36 cellular contexts compared by ENCODE assay signal in the genomic region with DNA sequence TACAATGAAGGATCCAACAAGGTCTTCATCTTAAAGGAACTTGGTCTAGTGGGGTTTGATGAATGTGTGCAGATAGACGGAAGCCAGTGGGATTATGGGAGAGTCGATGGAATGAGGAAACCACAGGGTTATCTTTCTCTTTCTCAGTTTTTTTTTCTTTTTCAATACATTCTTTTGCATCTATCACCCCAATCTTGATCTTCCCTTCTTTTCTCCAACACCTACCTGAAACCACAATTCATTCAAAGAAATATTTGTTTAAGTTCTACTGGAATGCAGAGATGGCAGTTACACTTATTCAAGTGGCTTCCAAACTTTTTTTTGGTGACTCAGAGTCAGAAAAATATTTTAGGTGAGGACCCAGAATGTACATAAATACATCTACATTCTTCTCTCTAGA. TPM values are rescaled to one million over a fixed set of nuclear protein-coding genes. Genes with fewer than 3 reads are reported as not detected.
"Had no signal": no experiment of that assay in that cellular context is flagged by ENCODE, and none has a peak within 500 bp of the region (broad histone marks: within the 10 kb centered on the region; RNA-seq: fewer than 3 reads in every experiment).

No MANE protein-coding gene starts in this region.

- H3K4me3 ChIP-seq: colonic mucosa, gastrocnemius medialis, left lung, mucosa of descending colon, prostate gland, right atrium auricular region, sigmoid colon, spleen, testis, tibial artery, vagina had no signal

- H3K9me3 Mint-ChIP-seq: dendritic cell treated with granulocyte-macrophage colony-stimulating factor and Interleukin-4, amounts not matched to agents 40 ng/mL and 50 ng/mL, for 4 days; natural killer cell treated with Interleukin-12 subunit alpha and Interleukin-12 subunit beta and Interleukin-15 and Interleukin-18, amount 100 ng/mL, for 72 hours; stimulated activated memory B cell treated with anti-CD40 and anti-IgM and Interleukin-4, amounts not matched to agents 10 μg/mL and 1 μg/mL and 100 μg/mL, for 72 hours had no signal

- FAIRE-seq: keratinocyte had no signal

- H3K9ac ChIP-seq: parathyroid adenoma had no signal

- H3K27me3 Mint-ChIP-seq: type B pancreatic cell had no signal

- H3K4me1 Mint-ChIP-seq: naive B cell; stimulated activated memory B cell treated with anti-CD40 and anti-IgM and Interleukin-4, amounts not matched to agents 10 μg/mL and 1 μg/mL and 100 μg/mL, for 72 hours had no signal

- H3K79me2 ChIP-seq: parathyroid adenoma had no signal

- H3K27ac Mint-ChIP-seq: dendritic cell treated with granulocyte-macrophage colony-stimulating factor and Interleukin-4, amounts not matched to agents 40 ng/mL and 50 ng/mL, for 4 days; endodermal cell; mesothelial cell of epicardium; naive B cell; natural killer cell treated with Interleukin-12 subunit alpha and Interleukin-12 subunit beta and Interleukin-15 and Interleukin-18, amount 100 ng/mL, for 72 hours; stimulated activated memory B cell treated with anti-CD40 and anti-IgM and Interleukin-4, amounts not matched to agents 10 μg/mL and 1 μg/mL and 100 μg/mL, for 72 hours; type B pancreatic cell had no signal

- H3K36me3 Mint-ChIP-seq: mesothelial cell of epicardium; naive B cell; natural killer cell treated with Interleukin-12 subunit alpha and Interleukin-12 subunit beta and Interleukin-15 and Interleukin-18, amount 100 ng/mL, for 72 hours; stimulated activated memory B cell treated with anti-CD40 and anti-IgM and Interleukin-4, amounts not matched to agents 10 μg/mL and 1 μg/mL and 100 μg/mL, for 72 hours; type B pancreatic cell had no signal

- H3K4me3 Mint-ChIP-seq: dendritic cell treated with granulocyte-macrophage colony-stimulating factor and Interleukin-4, amounts not matched to agents 40 ng/mL and 50 ng/mL, for 4 days; endodermal cell; mesothelial cell of epicardium; naive B cell; natural killer cell treated with Interleukin-12 subunit alpha and Interleukin-12 subunit beta and Interleukin-15 and Interleukin-18, amount 100 ng/mL, for 72 hours; neural crest cell; stimulated activated memory B cell treated with anti-CD40 and anti-IgM and Interleukin-4, amounts not matched to agents 10 μg/mL and 1 μg/mL and 100 μg/mL, for 72 hours; type B pancreatic cell had no signal

- H3K9me3 ChIP-seq: colonic mucosa, gastrocnemius medialis, left lung, mucosa of descending colon, neutrophil, prostate gland, right atrium auricular region, sigmoid colon, spleen, testis, tibial artery, vagina had no signal

- H3K27ac ChIP-seq: colonic mucosa, epithelial cell of prostate, gastrocnemius medialis, left lung, neutrophil, parathyroid adenoma, prostate gland, right atrium auricular region, sigmoid colon, spleen, testis, tibial artery, vagina had no signal

- H2AFZ ChIP-seq: parathyroid adenoma had no signal

- DNase-seq: colonic mucosa; effector CD8-positive, alpha-beta T cell; endodermal cell; foreskin fibroblast; gastrocnemius medialis; head of caudate nucleus; left lung; mesenchymal stem cell; mucosa of descending colon; naive B cell; sigmoid colon; spleen; stimulated activated CD4-positive, alpha-beta T cell treated with anti-CD3 and anti-CD28 coated beads, Interleukin-4, amount 100 ng/mL, for 4 hours; stimulated activated naive CD8-positive, alpha-beta T cell treated with anti-CD3 and anti-CD28 coated beads, Interleukin-15, Interleukin-2, amounts not matched to agents 100 U/mL and 50 U/mL, for 24 hours; substantia nigra; testis; tibial artery had no signal

- H3K36me3 ChIP-seq: colonic mucosa, gastrocnemius medialis, left lung, neutrophil, prostate gland, right atrium auricular region, sigmoid colon, spleen, tibial artery, vagina had no signal

- ATAC-seq: esophagus mucosa; gastrocnemius medialis; left lung; mucosa of descending colon; natural killer cell treated with Interleukin-12 subunit alpha and Interleukin-12 subunit beta and Interleukin-15 and Interleukin-18, amount 100 ng/mL, for 72 hours; stimulated activated memory B cell treated with anti-CD40 and anti-IgM and Interleukin-4, amounts not matched to agents 10 μg/mL and 1 μg/mL and 100 μg/mL, for 72 hours; stimulated activated naive CD8-positive, alpha-beta T cell treated with anti-CD3 and anti-CD28 coated beads, Interleukin-15, Interleukin-2, amounts not matched to agents 100 U/mL and 50 U/mL, for 24 hours had no signal

- H3K27me3 ChIP-seq: colonic mucosa, gastrocnemius medialis, left lung, neutrophil, right atrium auricular region, sigmoid colon, spleen, testis, tibial artery, vagina had no signal

- H3K4me1 ChIP-seq: colonic mucosa, gastrocnemius medialis, parathyroid adenoma, prostate gland, vagina had no signal

RNA-seq across cellular contexts. Expression of a gene that starts 1.7 kb away (rescaled TPM):
- total RNA-seq: colonic mucosa; endodermal cell; esophagus mucosa; gastrocnemius medialis; glomerular endothelial cell; lower leg skin; lung microvascular endothelial cell; mesothelial cell of epicardium; mucosa of descending colon; natural killer cell treated with Interleukin-12 subunit alpha and Interleukin-12 subunit beta and Interleukin-15 and Interleukin-18, amount 100 ng/mL, for 72 hours; neural crest cell; omental fat pad; prostate gland; right atrium auricular region; sigmoid colon; skeletal muscle tissue; spleen; vagina had no signal
